Comparison of ENCODE assay signal across 8 cellular contexts in the genomic region with DNA sequence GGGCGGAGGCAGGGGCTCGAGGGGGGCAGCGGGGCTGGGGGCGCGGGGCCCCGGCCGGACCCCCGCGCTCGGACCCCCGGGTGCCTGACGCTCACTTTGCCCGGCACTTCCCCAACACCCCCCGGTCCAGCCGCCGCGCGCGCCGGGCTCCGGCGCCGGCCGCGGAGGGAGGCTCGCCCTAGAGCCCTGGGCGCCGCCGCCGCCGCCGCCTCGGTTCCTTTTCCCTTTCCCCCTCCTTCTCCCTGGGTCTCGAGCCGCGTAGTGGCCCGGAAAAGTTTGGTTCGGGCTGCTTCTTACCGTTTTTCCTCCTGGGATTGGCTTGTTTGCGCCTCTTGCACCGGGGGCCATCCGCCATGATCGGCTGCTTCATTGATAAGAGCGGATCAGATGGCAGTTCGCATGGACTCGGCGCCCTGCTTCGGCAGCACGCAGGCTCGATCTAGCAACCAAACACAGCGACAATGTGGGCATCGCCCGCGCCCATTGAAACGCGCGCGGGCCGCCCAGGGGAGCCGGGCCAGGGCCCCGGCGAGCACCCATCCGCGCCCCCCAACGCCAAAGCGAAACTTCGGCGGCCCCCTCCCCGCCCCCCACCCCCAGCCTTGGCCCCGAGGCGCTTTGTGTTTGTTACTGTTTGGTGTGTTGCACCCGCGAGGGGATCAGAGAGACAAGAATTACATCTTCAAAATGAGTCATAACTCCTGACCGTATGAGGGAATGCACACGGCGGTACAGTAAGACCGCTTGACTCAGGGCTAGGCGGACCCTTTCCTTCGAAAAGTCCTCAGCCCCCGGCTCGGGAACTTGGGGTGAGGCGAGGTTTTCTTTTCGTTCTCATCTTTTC. TPM values are rescaled to one million over a fixed set of nuclear protein-coding genes. Genes with fewer than 3 reads are reported as not detected.
DNase-seq lines count a peak whose midpoint lies in the region; TF ChIP-seq lines count a peak whose summit lies in the region.

No MANE protein-coding gene starts in this region.

- CTCF ChIA-PET in activated CD4-positive, alpha-beta T cell treated with anti-CD3 and anti-CD28 coated beads, Interleukin-2, amount 10 ng/mL, durations not matched to agents 7 days and 5 days (lab: Charles Lee), result no interaction called here

- DNase-seq in GOT3 (lab: John Stamatoyannopoulos, UW) (peak; percentile 46), LNCaP clone FGC (ENCODE audit: low read depth) (no peak), epithelial cell of esophagus (ENCODE audit: low read depth) (peak; percentile 79), mesothelial cell of epicardium (ENCODE audit: low spot score in 2 of 2, unreplicated experiment in 2 of 2) (peak in 1 of 2 experiments; percentile 60), SHP77 treated with DMSO at 0.1 percent for 48 hours (lab: John Stamatoyannopoulos, UW) (no peak)
- peak; percentile 54 for DNase-seq in activated CD4-positive, alpha-beta T cell treated with anti-CD3 and anti-CD28 coated beads, Interleukin-2, amount 10 ng/mL, durations not matched to agents 7 days and 5 days

- peaks cover 4 to 61% (median 38%) of the 10 kb centered on the region in 5 donors for H3K4me1 ChIP-seq in subcutaneous abdominal adipose tissue (ENCODE audit: control insufficient read depth in 5 of 5, insufficient read depth in 5 of 5, low read length in 5 of 5)

- no peak overlapping the region for H3K4me3 Mint-ChIP-seq in activated CD4-positive, alpha-beta T cell treated with anti-CD3 and anti-CD28 coated beads, Interleukin-2, amount 10 ng/mL, durations not matched to agents 7 days and 5 days
- H3K4me3 Mint-ChIP-seq in mesothelial cell of epicardium, result no peak overlapping the region

- H3K9me3 ChIP-seq in subcutaneous abdominal adipose tissue (ENCODE audit: control insufficient read depth in 5 of 5, low read length in 5 of 5), result no peaks in the 10 kb centered on the region

- POLR2A ChIA-PET in activated CD4-positive, alpha-beta T cell treated with anti-CD3 and anti-CD28 coated beads, Interleukin-2, amount 10 ng/mL, durations not matched to agents 7 days and 5 days (lab: Charles Lee), result no interaction called here

- TF ChIP-seq CTCF in GM12875 (IDR thresholded peaks at IDR 0.05; ENCODE audit: borderline replicate concordance, insufficient read depth, low read depth, low read length) (no peak), LNCaP clone FGC (IDR thresholded peaks at IDR 0.05; ENCODE audit: control insufficient read depth, extremely low read depth, insufficient read depth) (no peak), epithelial cell of esophagus (IDR thresholded peaks at IDR 0.05; ENCODE audit: insufficient read depth, low read depth, low read length, missing control alignments) (no peak), mesothelial cell of epicardium (IDR thresholded peaks at IDR 0.05; ENCODE audit: unreplicated experiment) (no peak)

- no peaks in the 10 kb centered on the region for H3K27me3 ChIP-seq in subcutaneous abdominal adipose tissue (ENCODE audit: control insufficient read depth in 5 of 5, insufficient read depth in 4 of 5, low read length in 5 of 5)

- peaks cover 15% of the 10 kb centered on the region for H3K4me1 Mint-ChIP-seq in activated CD4-positive, alpha-beta T cell treated with anti-CD3 and anti-CD28 coated beads, Interleukin-2, amount 10 ng/mL, durations not matched to agents 7 days and 5 days
- peaks cover 49% of the 10 kb centered on the region for H3K4me1 Mint-ChIP-seq in mesothelial cell of epicardium

- H3K27ac ChIP-seq in subcutaneous abdominal adipose tissue (ENCODE audit: low read depth, low read length), result peak overlapping the region; percentile 98

- H3K4me3 ChIP-seq in GM12875 (ENCODE audit: low read depth, low read length) (peak overlapping the region; percentile 63), LNCaP clone FGC (ENCODE audit: low read depth, low read length) (0 out of 2 replicates have a peak overlapping the region, but pooled peaks have one; percentile 13), epithelial cell of esophagus (ENCODE audit: low read length) (peak overlapping the region; percentile 47), subcutaneous abdominal adipose tissue (ENCODE audit: low read depth in 1 of 5, low read length in 5 of 5) (peak overlapping the region; percentile 78 to 93 (median 92))

- no peaks in the 10 kb centered on the region for H3K9me3 Mint-ChIP-seq in activated CD4-positive, alpha-beta T cell treated with anti-CD3 and anti-CD28 coated beads, Interleukin-2, amount 10 ng/mL, durations not matched to agents 7 days and 5 days
- no peaks in the 10 kb centered on the region for H3K9me3 Mint-ChIP-seq in mesothelial cell of epicardium

- H3K36me3 Mint-ChIP-seq in activated CD4-positive, alpha-beta T cell treated with anti-CD3 and anti-CD28 coated beads, Interleukin-2, amount 10 ng/mL, durations not matched to agents 7 days and 5 days (ENCODE audit: low read depth), result peaks cover 2% of the 10 kb centered on the region
- H3K36me3 Mint-ChIP-seq in mesothelial cell of epicardium, result peaks cover 2% of the 10 kb centered on the region

- H3K36me3 ChIP-seq in subcutaneous abdominal adipose tissue (ENCODE audit: control insufficient read depth in 5 of 5, insufficient read depth in 5 of 5, low read length in 5 of 5), result peaks cover 0 to 4% (median 0%) of the 10 kb centered on the region in 5 donors

- H3K27ac Mint-ChIP-seq in activated CD4-positive, alpha-beta T cell treated with anti-CD3 and anti-CD28 coated beads, Interleukin-2, amount 10 ng/mL, durations not matched to agents 7 days and 5 days, result peak overlapping the region; percentile 91
- peak overlapping the region; percentile 100 for H3K27ac Mint-ChIP-seq in mesothelial cell of epicardium

- peak overlapping the region; percentile 89 to 98 (median 97) for H3K9ac ChIP-seq in subcutaneous abdominal adipose tissue (ENCODE audit: low read length in 5 of 5)

- H3K27me3 Mint-ChIP-seq in activated CD4-positive, alpha-beta T cell treated with anti-CD3 and anti-CD28 coated beads, Interleukin-2, amount 10 ng/mL, durations not matched to agents 7 days and 5 days, result peaks cover 61% of the 10 kb centered on the region
- H3K27me3 Mint-ChIP-seq in mesothelial cell of epicardium (ENCODE audit: low read depth), result no peaks in the 10 kb centered on the region

RNA-seq across cellular contexts. Expression of a gene that starts 2.7 kb away (rescaled TPM):
- 1 to 10 TPM; 3.3 to 3.5 TPM for total RNA-seq in activated CD4-positive, alpha-beta T cell treated with anti-CD3 and anti-CD28 coated beads, Interleukin-2, amount 10 ng/mL, durations not matched to agents 7 days and 5 days
- 105 to 111 TPM (median 110 TPM) in 3 replicates for total RNA-seq in mesothelial cell of epicardium

Comparison
In these comparisons a context has a peak if more than half of its experiments do, and no peak if none do; other contexts are left out.
1. H3K4me3 ChIP-seq: peak in every context shown above with its lines; median percentile 92 in subcutaneous abdominal adipose tissue; 63 in GM12875; 47 in epithelial cell of esophagus; 13 in LNCaP clone FGC.
2. DNase-seq: peak in GOT3 (single experiment), activated CD4-positive, alpha-beta T cell treated with anti-CD3 and anti-CD28 coated beads, Interleukin-2, amount 10 ng/mL, durations not matched to agents 7 days and 5 days (single experiment) and epithelial cell of esophagus (single experiment); none in LNCaP clone FGC (single experiment) and SHP77 treated with DMSO at 0.1 percent for 48 hours (single experiment).
3. RNA of a gene that starts 2.7 kb away (total RNA-seq): 105 to 111 TPM in mesothelial cell of epicardium; 3.3 to 3.5 TPM in activated CD4-positive, alpha-beta T cell treated with anti-CD3 and anti-CD28 coated beads, Interleukin-2, amount 10 ng/mL, durations not matched to agents 7 days and 5 days; every median in the first group is over 10 times any median in the second.